In genomic region chr15:60346077-60346476, GRCh38 we compare ENCODE assay signal across 21 cellular contexts. TPM values are rescaled to one million over a fixed set of nuclear protein-coding genes. Genes with fewer than 3 reads are reported as not detected.
DNase-seq lines count a peak whose midpoint lies in the region; ATAC-seq, FAIRE-seq and TF ChIP-seq lines count a peak whose summit lies in the region.
"Had no signal": no experiment of that assay in that cellular context is flagged by ENCODE, and none has a peak within 500 bp of the region (broad histone marks: within the 10 kb centered on the region; RNA-seq: fewer than 3 reads in every experiment).

No MANE protein-coding gene starts in this region.

- H3K27me3 ChIP-seq in astrocyte (ENCODE audit: insufficient read depth, low read length) (no peaks in the 10 kb centered on the region), psoas muscle (ENCODE audit: insufficient read depth in 3 of 3, low read length in 2 of 3) (no peaks in the 10 kb centered on the region), brain microvascular endothelial cell (replicated peaks) (no peaks in the 10 kb centered on the region)
- H3K27me3 ChIP-seq: BLaER1 treated with 17β-estradiol and CSF1 and Interleukin-3, amounts not matched to agents 10 nM and 100 nM had no signal

- no peak overlapping the region for H3K4me3 Mint-ChIP-seq in Calu3 (ENCODE audit: low read depth, unreplicated experiment)
- no peak overlapping the region for H3K4me3 Mint-ChIP-seq in astrocyte (ENCODE audit: unreplicated experiment)
- no peak overlapping the region for H3K4me3 Mint-ChIP-seq in WTC11
- H3K4me3 Mint-ChIP-seq: CD8-positive, alpha-beta T cell had no signal

- H3K27ac ChIP-seq in astrocyte (ENCODE audit: low read depth, low read length), result peak overlapping the region; percentile 7
- peak overlapping the region; percentile 54 for H3K27ac ChIP-seq in epithelial cell of prostate
- H3K27ac ChIP-seq in psoas muscle, result no peak overlapping the region
- no peak overlapping the region for H3K27ac ChIP-seq in brain microvascular endothelial cell
- H3K27ac ChIP-seq: BLaER1 treated with 17β-estradiol and CSF1 and Interleukin-3, amounts not matched to agents 10 nM and 100 nM had no signal

- no peak overlapping the region for H3K9ac ChIP-seq in astrocyte (ENCODE audit: low read length)
- H3K9ac ChIP-seq: BLaER1 treated with 17β-estradiol and CSF1 and Interleukin-3, amounts not matched to agents 10 nM and 100 nM had no signal

- TF ChIP-seq CTCF in Calu3 (IDR thresholded peaks at IDR 0.05; ENCODE audit: unreplicated experiment) (no peak), astrocyte (IDR thresholded peaks at IDR 0.05; ENCODE audit: insufficient read depth, low read depth, low read length) (no peak), psoas muscle (IDR thresholded peaks at IDR 0.05) (no peak), brain microvascular endothelial cell (IDR thresholded peaks at IDR 0.05; ENCODE audit: low read depth, low read length, missing control alignments) (no peak), WTC11 (IDR thresholded peaks at IDR 0.05) (no peak)

- CTCF ChIA-PET in Calu3 (lab: Charles Lee) (interaction anchor here (0.7 kb wide), 1 partner anchor 914 kb away, joined by 3 read pairs; no protein-coding TSS in a partner anchor), WTC11 (lab: Charles Lee) (interaction anchor here (1.9 kb wide), 1 partner anchor 20 kb away, joined by 4 read pairs; no protein-coding TSS in a partner anchor)

- peak overlapping the region; percentile 81 for H3K27ac Mint-ChIP-seq in Calu3 (ENCODE audit: unreplicated experiment)
- no peak overlapping the region for H3K27ac Mint-ChIP-seq in astrocyte (ENCODE audit: unreplicated experiment)
- H3K27ac Mint-ChIP-seq in WTC11, result no peak overlapping the region
- H3K27ac Mint-ChIP-seq: CD8-positive, alpha-beta T cell had no signal

- H3K4me3 ChIP-seq in astrocyte (ENCODE audit: insufficient read depth, low read depth, low read length) (no peak overlapping the region), psoas muscle (no peak overlapping the region), brain microvascular endothelial cell (ENCODE audit: low read depth, low read length) (no peak overlapping the region)
- H3K4me3 ChIP-seq: BLaER1 treated with 17β-estradiol and CSF1 and Interleukin-3, amounts not matched to agents 10 nM and 100 nM had no signal

- H3K4me1 Mint-ChIP-seq in Calu3 (ENCODE audit: low read depth, unreplicated experiment) (peaks cover 12% of the 10 kb centered on the region), astrocyte (ENCODE audit: low read depth, unreplicated experiment) (peaks cover 30% of the 10 kb centered on the region), WTC11 (peaks cover 21% of the 10 kb centered on the region)

- no peaks in the 10 kb centered on the region for H3K9me3 Mint-ChIP-seq in Calu3 (ENCODE audit: low read depth, unreplicated experiment)
- H3K9me3 Mint-ChIP-seq in astrocyte (ENCODE audit: unreplicated experiment), result no peaks in the 10 kb centered on the region
- no peaks in the 10 kb centered on the region for H3K9me3 Mint-ChIP-seq in WTC11
- H3K9me3 Mint-ChIP-seq: CD8-positive, alpha-beta T cell had no signal

- intact Hi-C loops in Calu3 (cut with micrococcal nuclease; ENCODE audit: unreplicated experiment), result no loop called here
- intact Hi-C loops in psoas muscle (cut with DNase I), result no loop called here

- POLR2A ChIA-PET in WTC11 (lab: Charles Lee), result no interaction called here

- no peak overlapping the region for H2AFZ ChIP-seq in astrocyte (ENCODE audit: low read depth, low read length)

- no peaks in the 10 kb centered on the region for H3K9me3 ChIP-seq in astrocyte (ENCODE audit: insufficient read depth, low read depth, low read length)
- H3K9me3 ChIP-seq in psoas muscle, result no peaks in the 10 kb centered on the region

- no peak for DNase-seq in Calu3
- DNase-seq in astrocyte (ENCODE audit: low read depth), result no peak
- DNase-seq in epithelial cell of prostate (ENCODE audit: low read depth, low spot score), result no peak
- DNase-seq in psoas muscle, result no peak
- DNase-seq in brain microvascular endothelial cell, result no peak
- no peak for DNase-seq in SHP77 (lab: John Stamatoyannopoulos, UW)
- no peak for DNase-seq in stimulated activated CD4-positive, alpha-beta T cell treated with anti-CD3 and anti-CD28 coated beads, Interleukin-15, amount 100 ng/mL, for 24 hours
- no peak for DNase-seq in WTC11 (ENCODE audit: low spot score)
- DNase-seq: CD8-positive, alpha-beta T cell; NCI-H1105 treated with DMSO at 0.1 percent for 48 hours; NCI-H1694 treated with DMSO at 0.1 percent for 48 hours; NCI-H2107; NCI-H510A; NCI-H748 treated with DMSO at 0.1 percent for 48 hours; NK-92 treated with Interleukin-12 subunit alpha and Interleukin-12 subunit beta, amount 100 ng/mL, for 24 hours; Right ventricle myocardium superior had no signal

- no peak for FAIRE-seq in astrocyte (lab: Jason Lieb, UNC)
- FAIRE-seq: A204.1, D721Med, GM12891, RCC 7860 had no signal

- ATAC-seq in psoas muscle, result peak in 3 of 4 donors; percentile 12 to 26 (median 22)
- no peak for ATAC-seq in WTC11
- ATAC-seq: CD8-positive, alpha-beta T cell had no signal

- peaks cover 2% of the 10 kb centered on the region for H3K79me2 ChIP-seq in astrocyte (ENCODE audit: insufficient read depth, low read length)

- H3K36me3 ChIP-seq in astrocyte (ENCODE audit: insufficient read depth, low read length), result peaks cover 61% of the 10 kb centered on the region
- H3K36me3 ChIP-seq in psoas muscle (ENCODE audit: insufficient read depth in 1 of 2, low read depth in 1 of 2), result peaks cover 9 to 60% of the 10 kb centered on the region in 2 donors
- peaks cover 63% of the 10 kb centered on the region for H3K36me3 ChIP-seq in brain microvascular endothelial cell (replicated peaks)

- no peak overlapping the region for H3K4me2 ChIP-seq in astrocyte (ENCODE audit: low read length)
- H3K4me2 ChIP-seq: BLaER1 treated with 17β-estradiol and CSF1 and Interleukin-3, amounts not matched to agents 10 nM and 100 nM had no signal

- no TSS peak for BruUV-seq in Calu3 (replicated peaks; lab: Mats Ljungman, UMichigan)

- H4K20me1 ChIP-seq in astrocyte (ENCODE audit: insufficient read depth, low read length), result peaks cover 79% of the 10 kb centered on the region

- no peaks in the 10 kb centered on the region for H3K27me3 Mint-ChIP-seq in Calu3 (ENCODE audit: unreplicated experiment)
- no peaks in the 10 kb centered on the region for H3K27me3 Mint-ChIP-seq in astrocyte (ENCODE audit: low read depth, unreplicated experiment)
- no peaks in the 10 kb centered on the region for H3K27me3 Mint-ChIP-seq in WTC11 (ENCODE audit: low read depth)

- in situ Hi-C loops in brain microvascular endothelial cell (cut with HindIII; ENCODE audit: low pct_ligation_motif_present, low sequenced_read_pairs), result no loop called here

- H3K36me3 Mint-ChIP-seq in Calu3 (ENCODE audit: insufficient read depth, unreplicated experiment), result peaks cover 93% of the 10 kb centered on the region
- peaks cover 46% of the 10 kb centered on the region for H3K36me3 Mint-ChIP-seq in astrocyte (ENCODE audit: low read depth, unreplicated experiment)
- peaks cover 22% of the 10 kb centered on the region for H3K36me3 Mint-ChIP-seq in WTC11

- 59 to 70% (median 69%) methylated on average over 3 of the region's 3 CpGs for WGBS in psoas muscle, 3 donors

- peaks cover 3% of the 10 kb centered on the region for H3K4me1 ChIP-seq in astrocyte (ENCODE audit: insufficient read depth, low read length)
- no peaks in the 10 kb centered on the region for H3K4me1 ChIP-seq in psoas muscle

TF ChIP-seq in WTC11, 78 proteins besides CTCF, POLR2A, EP300 and RAD21:
- no peak for TF ChIP-seq ZNF219 (CRISPR knock-in tag; IDR thresholded peaks at IDR 0.05; ENCODE audit: borderline replicate concordance)
- no peak for TF ChIP-seq ZNF317 (CRISPR knock-in tag; IDR thresholded peaks at IDR 0.05; ENCODE audit: borderline replicate concordance, low read depth)
- TF ChIP-seq JUN (CRISPR knock-in tag; IDR thresholded peaks at IDR 0.05), result no peak
- TF ChIP-seq ZBTB21 (CRISPR knock-in tag; IDR thresholded peaks at IDR 0.05; ENCODE audit: borderline replicate concordance), result no peak
- TF ChIP-seq PRDM15 (CRISPR knock-in tag; IDR thresholded peaks at IDR 0.05), result no peak
- TF ChIP-seq, protein P1, sequence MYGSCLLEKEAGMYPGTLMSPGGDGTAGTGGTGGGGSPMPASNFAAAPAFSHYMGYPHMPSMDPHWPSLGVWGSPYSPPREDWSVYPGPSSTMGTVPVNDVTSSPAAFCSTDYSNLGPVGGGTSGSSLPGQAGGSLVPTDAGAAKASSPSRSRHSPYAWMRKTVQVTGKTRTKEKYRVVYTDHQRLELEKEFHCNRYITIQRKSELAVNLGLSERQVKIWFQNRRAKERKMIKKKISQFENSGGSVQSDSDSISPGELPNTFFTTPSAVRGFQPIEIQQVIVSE (CRISPR knock-in tag; IDR thresholded peaks at IDR 0.05; ENCODE audit: borderline replicate concordance), result no peak
- no peak for TF ChIP-seq SOX15 (CRISPR knock-in tag; IDR thresholded peaks at IDR 0.05)

RNA-seq across cellular contexts. Expression of gene ANXA2, which starts 51.7 kb away (rescaled TPM):
- total RNA-seq in Calu3 (2022) (3,100 and 3,305 TPM in 2 replicates), astrocyte (2,269 and 2,599 TPM in 2 replicates), psoas muscle (100 to 1,000 TPM; 140 to 522 (median 378) TPM), WTC11 (2021) (116 to 152 TPM (median 119 TPM) in 3 replicates)
- 1,000 to 10,000 TPM in 1 of 3 donors, 100 to 1,000 TPM in 2; 320 to 2,117 (median 350) TPM for polyA plus RNA-seq in psoas muscle

Comparison
In these comparisons a context has a peak if more than half of its experiments do, and no peak if none do; other contexts are left out.
1. H3K27ac ChIP-seq: peak in astrocyte (single experiment) and epithelial cell of prostate (single experiment); none in psoas muscle (single experiment) and brain microvascular endothelial cell (single experiment).